Comparison of ENCODE assay signal across 10 cellular contexts in the genomic region with DNA sequence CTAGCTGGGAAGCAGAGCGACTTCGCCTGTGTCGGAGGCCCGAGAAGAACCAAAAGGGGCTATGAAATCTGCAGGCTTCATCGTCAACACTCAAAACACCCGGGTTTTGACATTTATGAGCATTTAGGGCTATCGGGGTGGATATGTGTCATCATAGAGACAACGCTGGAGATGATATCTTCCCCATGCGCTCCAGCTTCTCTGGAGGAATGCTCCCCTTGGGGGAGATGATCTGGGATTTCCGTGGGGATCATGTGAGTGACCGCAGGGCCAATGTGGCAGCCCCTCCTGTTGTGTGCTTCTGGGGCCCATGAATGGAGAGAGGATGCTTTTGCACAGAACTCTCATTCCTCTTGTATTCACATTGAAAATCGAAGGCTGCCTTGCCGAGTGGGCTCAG.
DNase-seq lines count a peak whose midpoint lies in the region; ATAC-seq and TF ChIP-seq lines count a peak whose summit lies in the region.
"Had no signal": no experiment of that assay in that cellular context is flagged by ENCODE, and none has a peak within 500 bp of the region (broad histone marks: within the 10 kb centered on the region; RNA-seq: fewer than 3 reads in every experiment).

No MANE protein-coding gene starts in this region.

- in situ Hi-C loops in gastrocnemius medialis (cut with MboI; ENCODE audit: low sequenced_read_pairs in 4 of 4), result no loop called here

- no peaks in the 10 kb centered on the region for H3K9me3 ChIP-seq in gastrocnemius medialis
- H3K9me3 ChIP-seq: SJSA1 had no signal

- H3K36me3 ChIP-seq in gastrocnemius medialis, result no peaks in the 10 kb centered on the region
- H3K36me3 ChIP-seq: SJSA1 had no signal

- no peaks in the 10 kb centered on the region for H3K27me3 Mint-ChIP-seq in brain
- H3K27me3 Mint-ChIP-seq in mesothelial cell of epicardium (ENCODE audit: low read depth), result peaks cover 15% of the 10 kb centered on the region

- intact Hi-C loops in gastrocnemius medialis (cut with DNase I; ENCODE audit: low total_unique reads), result loop anchor here (10.0 kb wide), 1 partner anchor 183 kb away; a partner anchor contains a TSS

- H3K36me3 Mint-ChIP-seq in brain, result no peaks in the 10 kb centered on the region
- peaks cover 2% of the 10 kb centered on the region for H3K36me3 Mint-ChIP-seq in mesothelial cell of epicardium

- ATAC-seq in gastrocnemius medialis, result no peak
- ATAC-seq in GM19467 (IDR thresholded peaks at IDR 0.05; ENCODE audit: unreplicated experiment), result no peak

- H3K9me3 Mint-ChIP-seq in brain, result peaks cover 0 to 2% (median 0%) of the 10 kb centered on the region in 5 experiments
- H3K9me3 Mint-ChIP-seq in mesothelial cell of epicardium, result no peaks in the 10 kb centered on the region
- H3K9me3 Mint-ChIP-seq: GM23338 had no signal

- peaks cover 69% of the 10 kb centered on the region for H3K4me1 Mint-ChIP-seq in brain
- peaks cover 24% of the 10 kb centered on the region for H3K4me1 Mint-ChIP-seq in mesothelial cell of epicardium

- TF ChIP-seq CTCF in brain (conservative IDR thresholded peaks at IDR 0.05) (no peak), mesothelial cell of epicardium (IDR thresholded peaks at IDR 0.05; ENCODE audit: unreplicated experiment) (no peak), gastrocnemius medialis (IDR thresholded peaks at IDR 0.05 in 4 of 5, conservative IDR thresholded peaks at IDR 0.05 in 1 of 5) (no peak)

- H3K27ac Mint-ChIP-seq in brain (peak overlapping the region in 3 of 5 experiments; percentile 16 to 86 (median 83)), mesothelial cell of epicardium (peak overlapping the region; percentile 7)
- H3K27ac Mint-ChIP-seq: GM23338 had no signal

- no peaks in the 10 kb centered on the region for H3K27me3 ChIP-seq in gastrocnemius medialis
- H3K27me3 ChIP-seq: SJSA1 had no signal

- DNase-seq in mesothelial cell of epicardium (ENCODE audit: low spot score in 2 of 2, unreplicated experiment in 2 of 2), result no peak
- no peak for DNase-seq in gastrocnemius medialis
- DNase-seq in ecto neural progenitor cell (ENCODE audit: low spot score), result no peak
- no peak for DNase-seq in HPDE6-E6E7 (ENCODE audit: extremely low spot score)
- no peak for DNase-seq in NCI-H1694 treated with DMSO at 0.1 percent for 48 hours (lab: John Stamatoyannopoulos, UW)
- DNase-seq: NCI-H1694 had no signal

- H3K4me3 ChIP-seq in gastrocnemius medialis, result no peak overlapping the region
- H3K4me3 ChIP-seq: GM23338, SJSA1 had no signal

- H3K4me3 Mint-ChIP-seq in brain (no peak overlapping the region), mesothelial cell of epicardium (peak overlapping the region; percentile 1)
- H3K4me3 Mint-ChIP-seq: GM23338 had no signal

- H3K27ac ChIP-seq in gastrocnemius medialis, result peak overlapping the region in 3 of 4 donors; percentile 85 to 93 (median 89)
- H3K27ac ChIP-seq: SJSA1 had no signal

- H3K4me1 ChIP-seq in gastrocnemius medialis, result peaks cover 41 to 63% of the 10 kb centered on the region in 2 donors

- no peak for TF ChIP-seq POLR2A in gastrocnemius medialis (IDR thresholded peaks at IDR 0.05)
